In genomic region chr7:151408498-151408838, GRCh38 we compare ENCODE assay signal across 10 cellular contexts. TPM values are rescaled to one million over a fixed set of nuclear protein-coding genes. Genes with fewer than 3 reads are reported as not detected.
DNase-seq lines count a peak whose midpoint lies in the region; ATAC-seq and TF ChIP-seq lines count a peak whose summit lies in the region.
"Had no signal": no experiment of that assay in that cellular context is flagged by ENCODE, and none has a peak within 500 bp of the region (broad histone marks: within the 10 kb centered on the region; RNA-seq: fewer than 3 reads in every experiment).

No MANE protein-coding gene starts in this region.

- POLR2A ChIA-PET in CD8-positive, alpha-beta memory T cell (lab: Charles Lee), result no interaction called here
- POLR2A ChIA-PET in HEK293T (lab: Yijun Ruan, JAX), result no interaction called here

- ATAC-seq in HG03280 (IDR thresholded peaks at IDR 0.05; ENCODE audit: unreplicated experiment), result no peak
- ATAC-seq in GM18511 (IDR thresholded peaks at IDR 0.05; ENCODE audit: unreplicated experiment), result no peak

- H3K4me3 Mint-ChIP-seq in CD8-positive, alpha-beta memory T cell, result peak overlapping the region; percentile 77 to 93 (median 82)
- peak overlapping the region; percentile 93 for H3K4me3 Mint-ChIP-seq in neural progenitor cell

- TF ChIP-seq CTCF in OCI-LY1 (IDR thresholded peaks at IDR 0.05; ENCODE audit: low read length) (no peak), neural progenitor cell (IDR thresholded peaks at IDR 0.05) (no peak)

- peaks cover 0 to 20% (median 5%) of the 10 kb centered on the region in 3 donors for H3K36me3 Mint-ChIP-seq in CD8-positive, alpha-beta memory T cell
- H3K36me3 Mint-ChIP-seq in neural progenitor cell, result peaks cover 7% of the 10 kb centered on the region

- H3K4me1 Mint-ChIP-seq in CD8-positive, alpha-beta memory T cell, result peaks cover 32 to 42% (median 35%) of the 10 kb centered on the region in 3 donors
- peaks cover 16% of the 10 kb centered on the region for H3K4me1 Mint-ChIP-seq in neural progenitor cell

- H3K27ac ChIP-seq in CD8-positive, alpha-beta memory T cell (ENCODE audit: low read depth, low read length), result peak overlapping the region; percentile 80
- H3K27ac ChIP-seq in OCI-LY1 (ENCODE audit: low read depth, low read length, poor library complexity, severe bottlenecking) (no peak overlapping the region), neural progenitor cell (no peak overlapping the region)
- peak overlapping the region; percentile 85 for H3K27ac ChIP-seq in effector memory CD4-positive, alpha-beta T cell (ENCODE audit: insufficient read depth, low read length, poor library complexity, severe bottlenecking)

- peaks cover 6% of the 10 kb centered on the region for H3K4me1 ChIP-seq in CD8-positive, alpha-beta memory T cell (ENCODE audit: insufficient read depth, low read length)
- H3K4me1 ChIP-seq in OCI-LY1 (ENCODE audit: insufficient read depth, low read length, severe bottlenecking) (peaks cover 27% of the 10 kb centered on the region), neural progenitor cell (peaks cover 16% of the 10 kb centered on the region)
- H3K4me1 ChIP-seq in effector memory CD4-positive, alpha-beta T cell (ENCODE audit: control insufficient read depth, insufficient read depth, low read length, poor library complexity, severe bottlenecking), result peaks cover 31% of the 10 kb centered on the region

- H3K9me3 ChIP-seq in CD8-positive, alpha-beta memory T cell (ENCODE audit: low read length), result no peaks in the 10 kb centered on the region
- H3K9me3 ChIP-seq in OCI-LY1 (ENCODE audit: low read length) (no peaks in the 10 kb centered on the region), neural progenitor cell (ENCODE audit: low read depth) (no peaks in the 10 kb centered on the region)
- H3K9me3 ChIP-seq in effector memory CD4-positive, alpha-beta T cell (ENCODE audit: control insufficient read depth, low read length), result no peaks in the 10 kb centered on the region

- H3K9me3 Mint-ChIP-seq in CD8-positive, alpha-beta memory T cell, result peaks cover 0 to 5% (median 0%) of the 10 kb centered on the region in 5 donors
- no peaks in the 10 kb centered on the region for H3K9me3 Mint-ChIP-seq in neural progenitor cell

- no peaks in the 10 kb centered on the region for H3F3A ChIP-seq in OCI-LY1 (ENCODE audit: insufficient read depth, low read length)
- peaks cover 16% of the 10 kb centered on the region for H3F3A ChIP-seq in neural progenitor cell (ENCODE audit: low read depth)

- no peak for DNase-seq in CD8-positive, alpha-beta memory T cell
- no peak for DNase-seq in effector memory CD4-positive, alpha-beta T cell
- DNase-seq in neural progenitor cell (ENCODE audit: low spot score) (no peak), midbrain (lab: John Stamatoyannopoulos, UW) (no peak), HEK293T (ENCODE audit: extremely low spot score) (no peak)
- DNase-seq: NCI-H1694 treated with DMSO at 0.1 percent for 48 hours, SHP77 had no signal

- H3K79me2 ChIP-seq in OCI-LY1 (ENCODE audit: insufficient read depth, low read length) (no peaks in the 10 kb centered on the region), neural progenitor cell (ENCODE audit: low read depth) (no peaks in the 10 kb centered on the region)

- no peaks in the 10 kb centered on the region for H3K36me3 ChIP-seq in CD8-positive, alpha-beta memory T cell (ENCODE audit: insufficient read depth, low read length)
- H3K36me3 ChIP-seq in OCI-LY1 (ENCODE audit: insufficient read depth, low read length) (no peaks in the 10 kb centered on the region), neural progenitor cell (no peaks in the 10 kb centered on the region)
- peaks cover 3% of the 10 kb centered on the region for H3K36me3 ChIP-seq in effector memory CD4-positive, alpha-beta T cell (ENCODE audit: control insufficient read depth, insufficient read depth, low read length)

- peak overlapping the region; percentile 86 to 99 (median 98) for H3K27ac Mint-ChIP-seq in CD8-positive, alpha-beta memory T cell
- H3K27ac Mint-ChIP-seq in neural progenitor cell, result no peak overlapping the region

- no peak overlapping the region for H3K4me3 ChIP-seq in CD8-positive, alpha-beta memory T cell (ENCODE audit: low read length)
- H3K4me3 ChIP-seq in OCI-LY1 (ENCODE audit: low read depth, low read length, poor library complexity, severe bottlenecking), result no peak overlapping the region
- H3K4me3 ChIP-seq in effector memory CD4-positive, alpha-beta T cell (ENCODE audit: insufficient read depth, low read depth, low read length, poor library complexity, severe bottlenecking), result peak overlapping the region; percentile 12
- H3K4me3 ChIP-seq in neural progenitor cell, result peak overlapping the region; percentile 71

- H3K9me2 ChIP-seq in OCI-LY1 (ENCODE audit: low read depth, low read length), result no peaks in the 10 kb centered on the region

- peaks cover 6% of the 10 kb centered on the region for H3K27me3 ChIP-seq in CD8-positive, alpha-beta memory T cell (ENCODE audit: insufficient read depth, low read length, poor library complexity, severe bottlenecking)
- H3K27me3 ChIP-seq in OCI-LY1 (ENCODE audit: insufficient read depth, low read length) (0 out of 2 replicates have a peak, but pooled peaks cover under 1% of the 10 kb centered on the region), neural progenitor cell (peaks cover 60% of the 10 kb centered on the region)
- no peaks in the 10 kb centered on the region for H3K27me3 ChIP-seq in effector memory CD4-positive, alpha-beta T cell (replicated peaks; ENCODE audit: control insufficient read depth, insufficient read depth, low read length, poor library complexity, severe bottlenecking)

- no peak overlapping the region for H2AFZ ChIP-seq in OCI-LY1 (ENCODE audit: low read length)
- H2AFZ ChIP-seq in neural progenitor cell (replicated peaks), result no peak overlapping the region

- H3K9ac ChIP-seq in OCI-LY1 (ENCODE audit: low read length), result no peak overlapping the region
- no peak overlapping the region for H3K9ac ChIP-seq in neural progenitor cell

- CTCF ChIA-PET in CD8-positive, alpha-beta memory T cell (lab: Charles Lee), result interaction anchor here (1.5 to 3.4 kb wide), 2 partner anchors 31 to 40 kb away, joined by 3 to 17 read pairs; partner anchors contain the start of gene CRYGN
- CTCF ChIA-PET in HEK293T (lab: Yijun Ruan, JAX), result no interaction called here

- H4K20me1 ChIP-seq in OCI-LY1 (ENCODE audit: insufficient read depth, low read length) (no peaks in the 10 kb centered on the region), neural progenitor cell (ENCODE audit: low read depth) (peaks cover 15% of the 10 kb centered on the region)

- H3K4me2 ChIP-seq in OCI-LY1 (ENCODE audit: low read length) (peak overlapping the region; percentile 39; the same call in 1 of the 2 replicates), neural progenitor cell (peak overlapping the region; percentile 88)

- peaks cover 14 to 16% of the 10 kb centered on the region in 2 donors for H3K27me3 Mint-ChIP-seq in CD8-positive, alpha-beta memory T cell
- H3K27me3 Mint-ChIP-seq in neural progenitor cell (ENCODE audit: insufficient read depth, low read depth), result peaks cover 21% of the 10 kb centered on the region

TF ChIP-seq in HEK293T, 16 proteins besides CTCF, POLR2A, EP300 and RAD21:
- no peak for TF ChIP-seq LEF1 (IDR thresholded peaks at IDR 0.05; ENCODE audit: borderline replicate concordance)
- TF ChIP-seq NFRKB (IDR thresholded peaks at IDR 0.05), result no peak
- TF ChIP-seq ZNF384 (IDR thresholded peaks at IDR 0.05), result no peak
- no peak for TF ChIP-seq HDGF (IDR thresholded peaks at IDR 0.05; ENCODE audit: borderline replicate concordance)
- TF ChIP-seq FOXM1 (IDR thresholded peaks at IDR 0.05; ENCODE audit: borderline replicate concordance), result no peak
- TF ChIP-seq SUZ12 (IDR thresholded peaks at IDR 0.05), result no peak
- TF ChIP-seq PKNOX1 (IDR thresholded peaks at IDR 0.05), result no peak
- no peak for TF ChIP-seq ELF4 (IDR thresholded peaks at IDR 0.05)
- no peak for TF ChIP-seq FOXK2 (IDR thresholded peaks at IDR 0.05)
- no peak for TF ChIP-seq ARNT (IDR thresholded peaks at IDR 0.05)
- TF ChIP-seq CTBP1 (IDR thresholded peaks at IDR 0.05; ENCODE audit: borderline replicate concordance), result no peak
- no peak for TF ChIP-seq TARDBP (IDR thresholded peaks at IDR 0.05)
- no peak for TF ChIP-seq BHLHE40 (IDR thresholded peaks at IDR 0.05; ENCODE audit: borderline replicate concordance)
- TF ChIP-seq SP1 (IDR thresholded peaks at IDR 0.05), result no peak
- no peak for TF ChIP-seq FOXA1 (IDR thresholded peaks at IDR 0.05)

RNA-seq across cellular contexts. Expression of gene WDR86, which starts 1.4 kb away (rescaled TPM):
- under 1 TPM; 0.55 to 0.59 TPM for total RNA-seq in CD8-positive, alpha-beta memory T cell
- 10.4 TPM for polyA plus RNA-seq in CD8-positive, alpha-beta memory T cell
- 15.0 and 33.0 TPM in 2 replicates for total RNA-seq in neural progenitor cell (ENCODE audit: low replicate concordance)

RNA-seq across cellular contexts. Expression of gene CRYGN, which starts 31.5 kb away (rescaled TPM):
- total RNA-seq in CD8-positive, alpha-beta memory T cell, result not detected
- polyA plus RNA-seq in CD8-positive, alpha-beta memory T cell, result 0.41 TPM
- total RNA-seq in neural progenitor cell (ENCODE audit: low replicate concordance), result 1.1 TPM in 1 of 2 replicates, not detected in the other

Comparison
In these comparisons a context has a peak if more than half of its experiments do, and no peak if none do; other contexts are left out.
1. H3K27ac ChIP-seq: peak in CD8-positive, alpha-beta memory T cell (single experiment) and effector memory CD4-positive, alpha-beta T cell (single experiment); none in OCI-LY1 (single experiment) and neural progenitor cell (single experiment).
2. H3K4me3 ChIP-seq: peak in effector memory CD4-positive, alpha-beta T cell (single experiment) and neural progenitor cell (single experiment); none in CD8-positive, alpha-beta memory T cell (single experiment) and OCI-LY1 (single experiment).
3. RNA of gene WDR86, which starts 1.4 kb away (total RNA-seq): 15.0 to 33.0 TPM in neural progenitor cell; 0.55 to 0.59 TPM in CD8-positive, alpha-beta memory T cell; every median in the first group is over 10 times any median in the second.